12 cellular contexts compared by ENCODE assay signal in genomic region chr3:64143399-64144130, GRCh38.
DNase-seq lines count a peak whose midpoint lies in the region; ATAC-seq and TF ChIP-seq lines count a peak whose summit lies in the region.
"Had no signal": no experiment of that assay in that cellular context is flagged by ENCODE, and none has a peak within 500 bp of the region (broad histone marks: within the 10 kb centered on the region; RNA-seq: fewer than 3 reads in every experiment).

No MANE protein-coding gene starts in this region.

- no peak for TF ChIP-seq CTCF in foreskin keratinocyte (conservative IDR thresholded peaks at IDR 0.05)

- ATAC-seq in foreskin keratinocyte (peak; percentile 87), GM19467 (IDR thresholded peaks at IDR 0.05; ENCODE audit: unreplicated experiment) (no peak), HG03521 (IDR thresholded peaks at IDR 0.05; ENCODE audit: unreplicated experiment) (no peak)
- ATAC-seq: right lobe of liver had no signal

- no peaks in the 10 kb centered on the region for H3K27me3 ChIP-seq in foreskin keratinocyte
- H3K27me3 ChIP-seq: right lobe of liver, SJCRH30, tibial artery had no signal

- H3K27ac ChIP-seq in foreskin keratinocyte (peak overlapping the region; percentile 36), temporal lobe (ENCODE audit: low read depth, low read length) (peak overlapping the region; percentile 70)
- H3K27ac ChIP-seq: right lobe of liver, SJCRH30, tibial artery had no signal

- peaks cover 18% of the 10 kb centered on the region for H3K4me1 ChIP-seq in foreskin keratinocyte
- H3K4me1 ChIP-seq: right lobe of liver, SJCRH30 had no signal

- DNase-seq in NCI-H2081 (lab: John Stamatoyannopoulos, UW) (peak; percentile 31 to 56), NCI-H2081 treated with DMSO at 0.1 percent for 48 hours (lab: John Stamatoyannopoulos, UW) (no peak), SHP77 treated with DMSO at 0.1 percent for 48 hours (lab: John Stamatoyannopoulos, UW) (peak; percentile 72), foreskin keratinocyte (peak; percentile 88 to 97), NCI-H2196 treated with DMSO at 0.1 percent for 48 hours (lab: John Stamatoyannopoulos, UW; ENCODE audit: unreplicated experiment) (no peak)
- DNase-seq: activated T-cell treated with anti-CD3 and anti-CD28 coated beads, Interleukin-2, amount 50 U/mL, for 1 hour; right lobe of liver; SJCRH30; tibial artery had no signal

Comparison
In these comparisons a context has a peak if more than half of its experiments do, and no peak if none do; other contexts are left out.
1. DNase-seq: peak in NCI-H2081 (2 of 2), SHP77 treated with DMSO at 0.1 percent for 48 hours (single experiment) and foreskin keratinocyte (2 of 2); none in NCI-H2081 treated with DMSO at 0.1 percent for 48 hours (single experiment) and NCI-H2196 treated with DMSO at 0.1 percent for 48 hours (single experiment).